Comparison of ENCODE assay signal across 8 cellular contexts in the genomic region with DNA sequence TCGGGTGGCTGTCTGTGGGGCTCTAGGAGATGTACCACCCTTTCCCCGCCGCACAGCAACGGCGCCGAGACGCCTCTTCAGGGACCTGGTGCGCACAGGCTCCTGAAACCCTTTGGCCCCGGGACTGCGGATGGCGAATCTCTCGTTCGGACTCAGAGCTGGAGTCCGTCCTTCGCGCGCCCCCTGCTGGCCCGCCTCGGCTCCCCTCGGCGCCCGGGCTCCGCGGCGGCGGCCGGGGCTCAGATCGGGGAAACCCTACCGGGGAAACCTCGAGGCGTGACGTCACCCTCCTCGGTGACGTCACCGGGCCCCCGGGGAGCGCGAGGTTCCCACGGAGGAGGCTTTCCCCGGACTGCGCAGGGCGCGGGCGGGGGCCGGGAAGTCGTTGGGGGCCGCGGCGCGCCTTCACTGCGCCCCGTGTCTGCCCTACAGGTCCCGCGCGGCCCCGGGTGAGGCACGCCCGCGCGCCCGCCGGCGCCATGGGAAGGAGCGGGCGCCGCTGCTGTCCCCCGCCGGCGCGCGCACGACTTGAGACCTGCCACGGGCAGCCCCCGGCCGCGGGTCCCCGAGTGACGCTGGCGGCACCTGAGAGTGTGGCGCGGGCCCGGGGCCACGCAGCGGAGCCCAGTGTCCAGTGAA. TPM values are rescaled to one million over a fixed set of nuclear protein-coding genes. Genes with fewer than 3 reads are reported as not detected.
DNase-seq lines count a peak whose midpoint lies in the region; ATAC-seq and TF ChIP-seq lines count a peak whose summit lies in the region.

No MANE protein-coding gene starts in this region.

- TF ChIP-seq CTCF in OCI-LY7 (conservative IDR thresholded peaks at IDR 0.05; ENCODE audit: low read length): peak; percentile 84

- H3K36me3 Mint-ChIP-seq in activated T-cell treated with anti-CD3 and anti-CD28 coated beads, Interleukin-2, amount 50 U/mL, for 24 hours (ENCODE audit: low read depth): peaks cover 14% of the 10 kb centered on the region

- H3K9me3 ChIP-seq in OCI-LY7 (ENCODE audit: low read length) (no peaks in the 10 kb centered on the region), esophagus (ENCODE audit: control insufficient read depth in 2 of 2, insufficient read depth in 1 of 2, low read depth in 1 of 2, low read length in 1 of 2) (no peaks in the 10 kb centered on the region), mucosa of stomach (ENCODE audit: control insufficient read depth, low read length) (no peaks in the 10 kb centered on the region)

- H3K9ac ChIP-seq in mucosa of stomach (ENCODE audit: low read length): peak overlapping the region; percentile 47

- intact Hi-C loops in OCI-LY7 (cut with micrococcal nuclease; ENCODE audit: unreplicated experiment): loop anchor here (1.0 to 5.0 kb wide), 6 partner anchors 42 to 342 kb away; a partner anchor contains a TSS

- peak overlapping the region; percentile 82 for H3K27ac Mint-ChIP-seq in activated T-cell treated with anti-CD3 and anti-CD28 coated beads, Interleukin-2, amount 50 U/mL, for 24 hours

- H3K4me3 Mint-ChIP-seq in activated T-cell treated with anti-CD3 and anti-CD28 coated beads, Interleukin-2, amount 50 U/mL, for 24 hours: peak overlapping the region; percentile 84

- peak overlapping the region; percentile 90 for H3K27ac ChIP-seq in OCI-LY7 (ENCODE audit: low read depth, low read length, poor library complexity, severe bottlenecking)
- H3K27ac ChIP-seq in esophagus (ENCODE audit: low read depth in 2 of 2, low read length in 1 of 2): peak overlapping the region; percentile 81 to 84

- H3K4me1 Mint-ChIP-seq in activated T-cell treated with anti-CD3 and anti-CD28 coated beads, Interleukin-2, amount 50 U/mL, for 24 hours (ENCODE audit: low read depth): peaks cover 29% of the 10 kb centered on the region

- ATAC-seq in GM21390 (IDR thresholded peaks at IDR 0.05; ENCODE audit: unreplicated experiment): peak; percentile 42

- CTCF ChIA-PET in OCI-LY7 (lab: Charles Lee; ENCODE audit: unreplicated experiment): interaction anchor here (0.6 to 3.8 kb wide), 9 partner anchors 9 to 92 kb away, joined by 3 to 20 read pairs (median 4); a partner anchor contains a TSS

- BruUV-seq in OCI-LY7 (replicated peaks; lab: Mats Ljungman, UMichigan): no TSS peak

- H4K20me1 ChIP-seq in OCI-LY7 (ENCODE audit: insufficient read depth, low read length): peaks cover 8% of the 10 kb centered on the region

- H3K4me2 ChIP-seq in OCI-LY7 (ENCODE audit: low read length): peak overlapping the region; percentile 88

- H3K27me3 ChIP-seq in esophagus (ENCODE audit: control insufficient read depth in 1 of 2, insufficient read depth in 2 of 2, low read length in 2 of 2) (no peaks in the 10 kb centered on the region), mucosa of stomach (ENCODE audit: control insufficient read depth, insufficient read depth, low read length) (peaks cover 12% of the 10 kb centered on the region)

- 0% methylated on average over 72 to 84 of the region's 84 CpGs for WGBS in esophagus, 2 donors

- H3K4me1 ChIP-seq in OCI-LY7 (ENCODE audit: insufficient read depth, low read length, poor library complexity, severe bottlenecking) (peaks cover 28% of the 10 kb centered on the region), esophagus (ENCODE audit: control insufficient read depth in 2 of 2, insufficient read depth in 2 of 2, low read length in 1 of 2) (peaks cover under 1 to 26% of the 10 kb centered on the region in 2 donors), mucosa of stomach (ENCODE audit: control insufficient read depth, insufficient read depth, low read length) (peaks cover 23% of the 10 kb centered on the region)

- DNase-seq in DMS 273 (lab: John Stamatoyannopoulos, UW; ENCODE audit: unreplicated experiment): peak; percentile 97
- DNase-seq in HUDEP-2 (lab: John Stamatoyannopoulos, UW; ENCODE audit: unreplicated experiment in 76 of 76): peak in 72 of 76 experiments; percentile 15 to 92 (median 81)
- DNase-seq in OCI-LY7 (ENCODE audit: low spot score): peak; percentile 91
- DNase-seq in activated T-cell treated with anti-CD3 and anti-CD28 coated beads, Interleukin-2, amount 50 U/mL, for 24 hours: peak; percentile 98
- peak; percentile 99 for DNase-seq in stimulated activated CD8-positive, alpha-beta memory T cell treated with anti-CD3 and anti-CD28 coated beads, Interleukin-4, amount 100 ng/mL, for 48 hours

- H3K36me3 ChIP-seq in OCI-LY7 (ENCODE audit: insufficient read depth, low read length): no peaks in the 10 kb centered on the region; the same call in 1 of the 2 replicates
- peaks cover 0 to 3% of the 10 kb centered on the region in 2 donors for H3K36me3 ChIP-seq in esophagus (ENCODE audit: control insufficient read depth in 2 of 2, insufficient read depth in 2 of 2, low read length in 1 of 2)
- H3K36me3 ChIP-seq in mucosa of stomach (ENCODE audit: control insufficient read depth, insufficient read depth, low read length): no peaks in the 10 kb centered on the region

- peak overlapping the region; percentile 84 for H2AFZ ChIP-seq in OCI-LY7 (ENCODE audit: low read length)

- peak overlapping the region; percentile 76 for H3K4me3 ChIP-seq in OCI-LY7 (ENCODE audit: low read depth, low read length, poor library complexity, severe bottlenecking)
- peak overlapping the region; percentile 49 to 59 for H3K4me3 ChIP-seq in esophagus (ENCODE audit: low read depth in 1 of 2, low read length in 2 of 2)
- no peak overlapping the region for H3K4me3 ChIP-seq in mucosa of stomach (ENCODE audit: low read length)

- no peaks in the 10 kb centered on the region for H3K9me3 Mint-ChIP-seq in activated T-cell treated with anti-CD3 and anti-CD28 coated beads, Interleukin-2, amount 50 U/mL, for 24 hours

- H3K27me3 Mint-ChIP-seq in activated T-cell treated with anti-CD3 and anti-CD28 coated beads, Interleukin-2, amount 50 U/mL, for 24 hours: no peaks in the 10 kb centered on the region

- H3K9me2 ChIP-seq in OCI-LY7 (ENCODE audit: insufficient read depth, low read length): no peaks in the 10 kb centered on the region

- POLR2A ChIA-PET in OCI-LY7 (lab: Charles Lee): interaction anchor here (1.1 to 2.1 kb wide), 7 partner anchors 9 to 1066 kb away, joined by 3 to 8 read pairs (median 5); a partner anchor contains a TSS

- H3K79me2 ChIP-seq in OCI-LY7 (ENCODE audit: insufficient read depth, low read depth, low read length): no peaks in the 10 kb centered on the region

RNA-seq across cellular contexts. Expression of a gene that starts 7.9 kb away (rescaled TPM):
- total RNA-seq in OCI-LY7 (2014; rRNA removed; shearing (Covaris generic)): 7.0 and 13.6 TPM in 2 replicates
- 12.5 and 12.8 TPM in 2 replicates for total RNA-seq in OCI-LY7 (2022)
- 1 to 10 TPM; 2.0 to 4.9 TPM for polyA plus RNA-seq in esophagus

RNA-seq across cellular contexts. Expression of a gene that starts 18.9 kb away (rescaled TPM):
- 11.7 and 17.4 TPM in 2 replicates for total RNA-seq in OCI-LY7 (2014; rRNA removed; shearing (Covaris generic))
- 21.3 and 22.0 TPM in 2 replicates for total RNA-seq in OCI-LY7 (2022)
- polyA plus RNA-seq in esophagus: 10 to 100 TPM; 18.2 to 24.7 TPM

RNA-seq across cellular contexts. Expression of a gene that starts 28.0 kb away (rescaled TPM):
- 43.4 and 46.2 TPM in 2 replicates for total RNA-seq in OCI-LY7 (2014; rRNA removed; shearing (Covaris generic))
- total RNA-seq in OCI-LY7 (2022): 99.4 and 102 TPM in 2 replicates
- 10 to 100 TPM; 10.4 to 19.8 TPM for polyA plus RNA-seq in esophagus

RNA-seq across cellular contexts. Expression of a gene that starts 42.9 kb away (rescaled TPM):
- total RNA-seq in OCI-LY7 (2014; rRNA removed; shearing (Covaris generic)): 38.8 and 41.4 TPM in 2 replicates
- 58.0 and 78.9 TPM in 2 replicates for total RNA-seq in OCI-LY7 (2022)
- 100 to 1,000 TPM in 1 of 2 donors, 10 to 100 TPM in 1; 65.4 to 102 TPM for polyA plus RNA-seq in esophagus

RNA-seq across cellular contexts. Expression of a gene that starts 45.2 kb away (rescaled TPM):
- 1.2 TPM in 1 of 2 replicates, not detected in the other for total RNA-seq in OCI-LY7 (2014; rRNA removed; shearing (Covaris generic))
- 3.0 and 3.8 TPM in 2 replicates for total RNA-seq in OCI-LY7 (2022)
- polyA plus RNA-seq in esophagus: 10 to 100 TPM; 18.1 to 33.5 TPM
